8 cellular contexts compared by ENCODE assay signal in genomic region chr7:99459087-99459486, GRCh38. TPM values are rescaled to one million over a fixed set of nuclear protein-coding genes. Genes with fewer than 3 reads are reported as not detected.
A peak's percentile ranks its signal among the peaks of the same experiment; 100 is the strongest.
DNase-seq lines count a peak whose midpoint lies in the region; ATAC-seq and TF ChIP-seq lines count a peak whose summit lies in the region.

No MANE protein-coding gene starts in this region.

- no peaks in the 10 kb centered on the region for H3K9me3 Mint-ChIP-seq in memory B cell

- 87 to 97% (median 91%) methylated on average over 8 of the region's 8 CpGs for WGBS in spleen, 5 donors

- peaks cover 0 to 100% (median 60%) of the 10 kb centered on the region in 6 donors for H3K36me3 ChIP-seq in spleen

- TF ChIP-seq POLR2A in spleen (IDR thresholded peaks at IDR 0.05) = no peak

- H3K27me3 ChIP-seq in spleen (replicated peaks in 1 of 7) = no peaks in the 10 kb centered on the region

- no peaks in the 10 kb centered on the region for H3K9me3 ChIP-seq in spleen

- ATAC-seq in memory B cell (ENCODE audit: low read depth) (peak; percentile 41), GM18520 (IDR thresholded peaks at IDR 0.05; ENCODE audit: unreplicated experiment) (no peak), left ventricle myocardium superior (no peak)

- H3K4me1 ChIP-seq in spleen = peaks cover 3 to 61% (median 36%) of the 10 kb centered on the region in 6 donors

- peaks cover 7% of the 10 kb centered on the region for H3K36me3 Mint-ChIP-seq in memory B cell

- intact Hi-C loops in spleen (cut with DNase I; ENCODE audit: low total_unique reads) (no loop called here), left ventricle myocardium superior (cut with micrococcal nuclease) (no loop called here)

- no peak overlapping the region for H3K27ac Mint-ChIP-seq in memory B cell

- H3K27ac ChIP-seq in spleen = no peak overlapping the region

- peaks cover 16% of the 10 kb centered on the region for H3K4me1 Mint-ChIP-seq in memory B cell

- peak in 2 of 11 experiments; percentile 8 to 33 for TF ChIP-seq CTCF in spleen (IDR thresholded peaks at IDR 0.05 in 8 of 11, conservative IDR thresholded peaks at IDR 0.05 in 3 of 11)

- DNase-seq in ELR (ENCODE audit: low read depth) = peak; percentile 62
- DNase-seq in LHCN-M2 (ENCODE audit: low read depth) = peak; percentile 35
- peak; percentile 47 to 48 for DNase-seq in activated T-cell treated with anti-CD3 and anti-CD28 coated beads, Interleukin-2, amount 50 U/mL, for 48 hours
- DNase-seq in memory B cell (ENCODE audit: low spot score in 2 of 2) = no peak
- no peak for DNase-seq in NK-92 (lab: John Stamatoyannopoulos, UW; ENCODE audit: unreplicated experiment)
- DNase-seq in spleen = no peak
- no peak for DNase-seq in left ventricle myocardium superior

- no peak overlapping the region for H3K4me3 Mint-ChIP-seq in memory B cell

- no peak overlapping the region for H3K4me3 ChIP-seq in spleen

- H3K27me3 Mint-ChIP-seq in memory B cell = no peaks in the 10 kb centered on the region

RNA-seq across cellular contexts. Expression of gene ATP5MF, which starts 6.9 kb away (rescaled TPM):
- total RNA-seq in LHCN-M2 (2014; rRNA removed) (2,193 and 2,868 TPM in 2 replicates), spleen (100 to 1,000 TPM; 129 to 348 (median 166) TPM), left ventricle myocardium superior (883 TPM)
- 1,989 TPM for polyA plus RNA-seq in LHCN-M2 (2012)
- 100 to 1,000 TPM; 689 to 920 (median 827) TPM for polyA plus RNA-seq in spleen

RNA-seq across cellular contexts. Expression of gene ZNF789, which starts 13.6 kb away (rescaled TPM):
- total RNA-seq in LHCN-M2 (2014; rRNA removed) (5.1 and 8.4 TPM in 2 replicates), spleen (10 to 100 TPM in 6 of 7 donors, 1 to 10 TPM in 1; 8.9 to 21.1 (median 13.6) TPM), left ventricle myocardium superior (2.9 TPM)
- polyA plus RNA-seq in LHCN-M2 (2012) = 9.4 TPM
- polyA plus RNA-seq in spleen = 10 to 100 TPM; 10.7 to 22.5 (median 13.6) TPM

RNA-seq across cellular contexts. Expression of gene CPSF4, which starts 20.3 kb away (rescaled TPM):
- total RNA-seq in LHCN-M2 (2014; rRNA removed) (69.6 and 75.0 TPM in 2 replicates), spleen (10 to 100 TPM; 29.9 to 40.3 (median 35.1) TPM), left ventricle myocardium superior (19.8 TPM)
- 47.0 TPM for polyA plus RNA-seq in LHCN-M2 (2012)
- 10 to 100 TPM; 28.7 to 49.6 (median 46.7) TPM for polyA plus RNA-seq in spleen

RNA-seq across cellular contexts. Expression of gene PTCD1, which starts 20.5 kb away (rescaled TPM):
- total RNA-seq in LHCN-M2 (2014; rRNA removed) = 15.0 and 19.2 TPM in 2 replicates
- 5.8 TPM for polyA plus RNA-seq in LHCN-M2 (2012)
- 10 to 100 TPM in 1 of 7 donors, 1 to 10 TPM in 6; 4.0 to 17.5 (median 7.5) TPM for total RNA-seq in spleen
- polyA plus RNA-seq in spleen = 1 to 10 TPM; 2.1 to 4.4 (median 3.2) TPM
- total RNA-seq in left ventricle myocardium superior = 3.1 TPM

RNA-seq across cellular contexts. Expression of gene ZNF394, which starts 41.0 kb away (rescaled TPM):
- total RNA-seq in LHCN-M2 (2014; rRNA removed) = 19.0 and 20.7 TPM in 2 replicates
- 13.6 TPM for polyA plus RNA-seq in LHCN-M2 (2012)
- 10 to 100 TPM; 46.3 to 96.2 (median 52.0) TPM for total RNA-seq in spleen
- 10 to 100 TPM; 25.8 to 37.5 (median 32.3) TPM for polyA plus RNA-seq in spleen
- 17.4 TPM for total RNA-seq in left ventricle myocardium superior

Comparison
In these comparisons a context has a peak if more than half of its experiments do, and no peak if none do; other contexts are left out.
1. DNase-seq: peak in ELR (single experiment), LHCN-M2 (single experiment) and activated T-cell treated with anti-CD3 and anti-CD28 coated beads, Interleukin-2, amount 50 U/mL, for 48 hours (2 of 2); none in memory B cell (0 of 2), NK-92 (single experiment), spleen (single experiment) and left ventricle myocardium superior (single experiment).